ENCODE assay signal across 7 cellular contexts in genomic region chr17:45197555-45198334, GRCh38. TPM values are rescaled to one million over a fixed set of nuclear protein-coding genes. Genes with fewer than 3 reads are reported as not detected.
DNase-seq lines count a peak whose midpoint lies in the region; ATAC-seq, FAIRE-seq and TF ChIP-seq lines count a peak whose summit lies in the region.

No MANE protein-coding gene starts in this region.

- no peaks in the 10 kb centered on the region for H3K9me3 ChIP-seq in liver (ENCODE audit: control insufficient read depth in 4 of 4, low read length in 3 of 4)

- H3K36me3 Mint-ChIP-seq in dendritic cell treated with granulocyte-macrophage colony-stimulating factor and Interleukin-4, amounts not matched to agents 40 ng/mL and 50 ng/mL, for 4 days (ENCODE audit: low read depth) = no peaks in the 10 kb centered on the region

- no peak overlapping the region for H3K27ac ChIP-seq in liver (ENCODE audit: low read depth in 1 of 2, low read length in 2 of 2)

- peak overlapping the region in 1 of 2 donors; percentile 16 for H3K9ac ChIP-seq in liver (ENCODE audit: low read depth in 1 of 2, low read length in 2 of 2)

- H3K27me3 Mint-ChIP-seq in dendritic cell treated with granulocyte-macrophage colony-stimulating factor and Interleukin-4, amounts not matched to agents 40 ng/mL and 50 ng/mL, for 4 days = no peaks in the 10 kb centered on the region

- intact Hi-C loops in dendritic cell treated with granulocyte-macrophage colony-stimulating factor and Interleukin-4, amounts not matched to agents 40 ng/mL and 50 ng/mL, for 4 days (cut with micrococcal nuclease) = loop anchor here (1.0 kb wide), 2 partner anchors 48 to 62 kb away; partner anchors contain the start of gene ACBD4

- no peaks in the 10 kb centered on the region for H3K36me3 ChIP-seq in liver (ENCODE audit: control insufficient read depth in 4 of 4, insufficient read depth in 3 of 4, low read depth in 1 of 4, low read length in 3 of 4)

- 2% methylated on average over 16 of the region's 16 CpGs for WGBS in liver

- DNase-seq in GM12892 (ENCODE audit: insufficient read length) (peak; percentile 83), NCI-H524 (lab: John Stamatoyannopoulos, UW) (peak; percentile 78 to 87)
- DNase-seq in activated CD4-positive, alpha-beta T cell treated with anti-CD3 and anti-CD28 coated beads, Interleukin-2, amount 50 U/mL, for 1 hour = peak; percentile 88
- DNase-seq in stimulated activated CD4-positive, alpha-beta T cell treated with anti-CD3 and anti-CD28 coated beads, Interleukin-4, amount 100 ng/mL, for 1 hour = peak; percentile 92

- H3K4me3 Mint-ChIP-seq in dendritic cell treated with granulocyte-macrophage colony-stimulating factor and Interleukin-4, amounts not matched to agents 40 ng/mL and 50 ng/mL, for 4 days = peak overlapping the region; percentile 9

- peaks cover 39% of the 10 kb centered on the region for H3K4me1 Mint-ChIP-seq in dendritic cell treated with granulocyte-macrophage colony-stimulating factor and Interleukin-4, amounts not matched to agents 40 ng/mL and 50 ng/mL, for 4 days (ENCODE audit: low read depth)

- peak; percentile 99 for TF ChIP-seq CTCF in liver (IDR thresholded peaks at IDR 0.05; ENCODE audit: low read depth, low read length, missing input control)

- H3K4me1 ChIP-seq in liver (ENCODE audit: control insufficient read depth in 4 of 4, insufficient read depth in 4 of 4, low read length in 3 of 4) = peaks cover 2 to 20% (median 10%) of the 10 kb centered on the region in 4 donors

- peak; percentile 86 for ATAC-seq in HG03280 (IDR thresholded peaks at IDR 0.05; ENCODE audit: unreplicated experiment)

- no peaks in the 10 kb centered on the region for H3K27me3 ChIP-seq in liver (ENCODE audit: control insufficient read depth in 4 of 4, insufficient read depth in 4 of 4, low read length in 3 of 4)

- no peak overlapping the region for H3K4me3 ChIP-seq in liver (ENCODE audit: low read depth in 1 of 3, low read length in 3 of 3)

- peak; percentile 79 for FAIRE-seq in GM12892 (lab: Jason Lieb, UNC)

- H3K27ac Mint-ChIP-seq in dendritic cell treated with granulocyte-macrophage colony-stimulating factor and Interleukin-4, amounts not matched to agents 40 ng/mL and 50 ng/mL, for 4 days = peak overlapping the region; percentile 56

- peak; percentile 97 for TF ChIP-seq RAD21 in liver (IDR thresholded peaks at IDR 0.05)

- no peaks in the 10 kb centered on the region for H3K9me3 Mint-ChIP-seq in dendritic cell treated with granulocyte-macrophage colony-stimulating factor and Interleukin-4, amounts not matched to agents 40 ng/mL and 50 ng/mL, for 4 days

- TF ChIP-seq POLR2A in GM12892 (IDR thresholded peaks at IDR 0.05; ENCODE audit: low read depth, low read length) = no peak

TF ChIP-seq in liver, 16 proteins besides CTCF, POLR2A, EP300 and RAD21:
- TF ChIP-seq REST (IDR thresholded peaks at IDR 0.05) (no peak), RXRA (IDR thresholded peaks at IDR 0.05) (peak; percentile 44 to 82), NR2F2 (IDR thresholded peaks at IDR 0.05) (peak; percentile 92), HNF4G (IDR thresholded peaks at IDR 0.05) (no peak), SP1 (IDR thresholded peaks at IDR 0.05) (peak; percentile 63), FOXA2 (IDR thresholded peaks at IDR 0.05) (no peak), ZBTB33 (IDR thresholded peaks at IDR 0.05) (no peak), YY1 (IDR thresholded peaks at IDR 0.05) (no peak), FOXA1 (IDR thresholded peaks at IDR 0.05) (no peak), GABPA (IDR thresholded peaks at IDR 0.05 in 1 of 2, conservative IDR thresholded peaks at IDR 0.05 in 1 of 2) (no peak), JUND (IDR thresholded peaks at IDR 0.05) (no peak), HNF4A (conservative IDR thresholded peaks at IDR 0.05) (peak; percentile 21 to 64), ATF3 (IDR thresholded peaks at IDR 0.05) (no peak), TAF1 (conservative IDR thresholded peaks at IDR 0.05) (no peak), EGR1 (IDR thresholded peaks at IDR 0.05; ENCODE audit: low read depth in 2 of 2) (no peak), MAX (IDR thresholded peaks at IDR 0.05) (no peak)

RNA-seq across cellular contexts. Expression of gene FMNL1, which starts 23.9 kb away (rescaled TPM):
- 54.8 TPM for polyA plus RNA-seq in GM12892 (2012; ENCODE audit: missing spikeins)
- 1 to 10 TPM; 7.0 to 7.4 TPM for total RNA-seq in liver
- polyA plus RNA-seq in liver = 1 to 10 TPM; 1.5 to 2.7 TPM

RNA-seq across cellular contexts. Expression of gene HEXIM2, which starts 36.1 kb away (rescaled TPM):
- 4.4 TPM for polyA plus RNA-seq in GM12892 (2012; ENCODE audit: missing spikeins)
- 1 to 10 TPM; 3.5 to 4.8 TPM for total RNA-seq in liver
- polyA plus RNA-seq in liver = 10 to 100 TPM in 1 of 2 donors, 1 to 10 TPM in 1; 6.1 to 10.7 TPM

RNA-seq across cellular contexts. Expression of gene HEXIM1, which starts 49.5 kb away (rescaled TPM):
- polyA plus RNA-seq in GM12892 (2012; ENCODE audit: missing spikeins) = 11.4 TPM
- 10 to 100 TPM; 13.4 to 14.3 TPM for total RNA-seq in liver
- 10 to 100 TPM in 1 of 2 donors, 1 to 10 TPM in 1; 7.4 to 11.3 TPM for polyA plus RNA-seq in liver
